1 cellular context compared by ENCODE assay signal in the genomic region with DNA sequence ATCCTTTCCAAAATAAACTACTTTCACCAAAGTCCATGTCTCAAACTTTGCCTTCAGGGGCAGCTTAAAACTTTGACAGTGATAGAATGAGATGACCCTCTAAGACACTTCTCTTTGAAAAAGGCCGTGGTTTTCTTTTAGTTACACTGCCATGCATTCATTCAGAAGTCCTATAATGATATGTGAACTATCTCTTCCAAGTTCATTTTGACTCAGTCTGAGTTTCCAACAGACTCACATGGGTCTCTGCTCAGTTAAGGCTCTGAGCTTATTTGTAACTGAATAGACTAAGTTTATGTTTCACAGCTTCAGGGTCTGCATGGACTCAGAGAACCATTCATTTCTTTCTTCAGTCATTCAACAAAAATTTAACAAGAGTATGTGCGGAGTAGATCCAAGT.
TF ChIP-seq lines count a peak whose summit lies in the region.

No MANE protein-coding gene starts in this region.

TF ChIP-seq in HCT116, 20 proteins besides CTCF, POLR2A, EP300 and RAD21:
- TF ChIP-seq, protein P1, sequence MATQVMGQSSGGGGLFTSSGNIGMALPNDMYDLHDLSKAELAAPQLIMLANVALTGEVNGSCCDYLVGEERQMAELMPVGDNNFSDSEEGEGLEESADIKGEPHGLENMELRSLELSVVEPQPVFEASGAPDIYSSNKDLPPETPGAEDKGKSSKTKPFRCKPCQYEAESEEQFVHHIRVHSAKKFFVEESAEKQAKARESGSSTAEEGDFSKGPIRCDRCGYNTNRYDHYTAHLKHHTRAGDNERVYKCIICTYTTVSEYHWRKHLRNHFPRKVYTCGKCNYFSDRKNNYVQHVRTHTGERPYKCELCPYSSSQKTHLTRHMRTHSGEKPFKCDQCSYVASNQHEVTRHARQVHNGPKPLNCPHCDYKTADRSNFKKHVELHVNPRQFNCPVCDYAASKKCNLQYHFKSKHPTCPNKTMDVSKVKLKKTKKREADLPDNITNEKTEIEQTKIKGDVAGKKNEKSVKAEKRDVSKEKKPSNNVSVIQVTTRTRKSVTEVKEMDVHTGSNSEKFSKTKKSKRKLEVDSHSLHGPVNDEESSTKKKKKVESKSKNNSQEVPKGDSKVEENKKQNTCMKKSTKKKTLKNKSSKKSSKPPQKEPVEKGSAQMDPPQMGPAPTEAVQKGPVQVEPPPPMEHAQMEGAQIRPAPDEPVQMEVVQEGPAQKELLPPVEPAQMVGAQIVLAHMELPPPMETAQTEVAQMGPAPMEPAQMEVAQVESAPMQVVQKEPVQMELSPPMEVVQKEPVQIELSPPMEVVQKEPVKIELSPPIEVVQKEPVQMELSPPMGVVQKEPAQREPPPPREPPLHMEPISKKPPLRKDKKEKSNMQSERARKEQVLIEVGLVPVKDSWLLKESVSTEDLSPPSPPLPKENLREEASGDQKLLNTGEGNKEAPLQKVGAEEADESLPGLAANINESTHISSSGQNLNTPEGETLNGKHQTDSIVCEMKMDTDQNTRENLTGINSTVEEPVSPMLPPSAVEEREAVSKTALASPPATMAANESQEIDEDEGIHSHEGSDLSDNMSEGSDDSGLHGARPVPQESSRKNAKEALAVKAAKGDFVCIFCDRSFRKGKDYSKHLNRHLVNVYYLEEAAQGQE (IDR thresholded peaks at IDR 0.05; ENCODE audit: low read depth): no peak
- TF ChIP-seq ELF1 (IDR thresholded peaks at IDR 0.05; ENCODE audit: borderline replicate concordance, low read depth): no peak
